In genomic region chr10:114103286-114103685, GRCh38 we compare ENCODE assay signal across 9 cellular contexts. TPM values are rescaled to one million over a fixed set of nuclear protein-coding genes. Genes with fewer than 3 reads are reported as not detected.
DNase-seq lines count a peak whose midpoint lies in the region; ATAC-seq and TF ChIP-seq lines count a peak whose summit lies in the region.
"Had no signal": no experiment of that assay in that cellular context is flagged by ENCODE, and none has a peak within 500 bp of the region (broad histone marks: within the 10 kb centered on the region; RNA-seq: fewer than 3 reads in every experiment).

No MANE protein-coding gene starts in this region.

- CTCF ChIA-PET in RWPE1 (lab: Yijun Ruan, JAX), result interaction anchor here (0.6 to 3.6 kb wide), 13 partner anchors 11 to 1290 kb away, joined by 3 to 17 read pairs (median 4); no protein-coding TSS in a partner anchor

- H3K27ac Mint-ChIP-seq in neural crest cell (ENCODE audit: unreplicated experiment), result no peak overlapping the region
- H3K27ac Mint-ChIP-seq: dendritic cell treated with granulocyte-macrophage colony-stimulating factor and Interleukin-4, amounts not matched to agents 40 ng/mL and 50 ng/mL, for 4 days had no signal

- TF ChIP-seq POLR2A in erythroblast (IDR thresholded peaks at IDR 0.05; ENCODE audit: low read length), result no peak

- TF ChIP-seq CTCF in 22Rv1 (IDR thresholded peaks at IDR 0.05), result peak; percentile 71
- peak; percentile 59; the same call in 1 of the 2 replicates for TF ChIP-seq CTCF in RWPE1 (conservative IDR thresholded peaks at IDR 0.05; ENCODE audit: low read depth)
- TF ChIP-seq CTCF in neural crest cell (conservative IDR thresholded peaks at IDR 0.05), result peak; percentile 77

- peaks cover 16% of the 10 kb centered on the region for H3K4me1 Mint-ChIP-seq in neural crest cell

- POLR2A ChIA-PET in RWPE1 (lab: Yijun Ruan, JAX; ENCODE audit: low non-redundant PET), result no interaction called here

- H3K9me3 Mint-ChIP-seq in neural crest cell, result no peaks in the 10 kb centered on the region
- H3K9me3 Mint-ChIP-seq: dendritic cell treated with granulocyte-macrophage colony-stimulating factor and Interleukin-4, amounts not matched to agents 40 ng/mL and 50 ng/mL, for 4 days had no signal

- H3K4me3 Mint-ChIP-seq in neural crest cell, result peak overlapping the region; percentile 32
- H3K4me3 Mint-ChIP-seq: dendritic cell treated with granulocyte-macrophage colony-stimulating factor and Interleukin-4, amounts not matched to agents 40 ng/mL and 50 ng/mL, for 4 days had no signal

- no peaks in the 10 kb centered on the region for H3K36me3 Mint-ChIP-seq in neural crest cell (ENCODE audit: low read depth)

- peaks cover 37% of the 10 kb centered on the region for H3K27me3 Mint-ChIP-seq in neural crest cell (ENCODE audit: low read depth)

- peak; percentile 38 for DNase-seq in GM04504 (ENCODE audit: low read depth)
- DNase-seq in HT1080 (ENCODE audit: low read depth), result peak; percentile 63
- DNase-seq in RWPE1 (ENCODE audit: low spot score), result peak; percentile 77
- peak; percentile 5 to 39 for DNase-seq in erythroblast (lab: John Stamatoyannopoulos, UW)
- no peak for DNase-seq in neural crest cell (ENCODE audit: low read depth, low spot score)
- DNase-seq in stimulated activated naive CD4-positive, alpha-beta T cell treated with Interleukin-2 at 50 U/mL for 16 hours (lab: John Stamatoyannopoulos, UW), result no peak

- H3K27ac ChIP-seq in 22Rv1 (no peak overlapping the region), RWPE1 (no peak overlapping the region)

- ATAC-seq in HG02938 (IDR thresholded peaks at IDR 0.05; ENCODE audit: unreplicated experiment), result no peak

RNA-seq across cellular contexts. Expression of gene ADRB1, which starts 59.6 kb away (rescaled TPM):
- total RNA-seq in HT1080 (2014; rRNA removed; shearing (Covaris generic)), result 0.06 and 0.07 TPM in 2 replicates
- polyA plus RNA-seq in HT1080 (2015; cell fraction: cytosol; rRNA removed), result 0.09 TPM in 1 of 2 replicates, not detected in the other
- polyA plus RNA-seq in HT1080 (2015; cell fraction: nucleus; rRNA removed), result not detected in 2 replicates
- 0.07 and 0.14 TPM in 2 replicates for total RNA-seq in neural crest cell

Comparison
In these comparisons a context has a peak if more than half of its experiments do, and no peak if none do; other contexts are left out.
1. DNase-seq: peak in GM04504 (single experiment), HT1080 (single experiment), RWPE1 (single experiment) and erythroblast (2 of 2); none in neural crest cell (single experiment) and stimulated activated naive CD4-positive, alpha-beta T cell treated with Interleukin-2 at 50 U/mL for 16 hours (single experiment).
2. Peak in every context shown above with its lines, with median percentiles within 50 percentile points of each other: CTCF ChIP-seq.